In the genomic region with DNA sequence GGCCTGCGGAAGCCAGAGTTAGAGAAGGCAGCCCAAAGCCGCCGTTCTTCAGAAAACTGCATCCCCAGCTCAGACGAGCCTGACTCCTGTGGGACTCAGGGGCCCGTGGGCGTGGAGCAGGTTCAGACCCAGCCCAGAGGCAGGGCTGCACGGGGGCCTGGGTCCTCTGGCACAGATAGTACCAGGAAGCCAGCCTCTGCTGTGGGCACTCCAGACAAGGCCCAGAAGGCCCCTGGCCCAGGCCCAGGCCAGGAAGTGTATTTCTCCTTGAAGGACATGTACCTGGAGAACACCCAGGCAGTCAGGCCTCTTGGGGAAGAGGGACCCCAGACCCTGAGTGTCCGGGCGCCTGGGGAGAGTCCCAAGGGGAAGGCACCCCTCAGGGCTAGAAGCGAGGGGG, we compare ENCODE assay signal across 19 cellular contexts. TPM values are rescaled to one million over a fixed set of nuclear protein-coding genes. Genes with fewer than 3 reads are reported as not detected.
DNase-seq lines count a peak whose midpoint lies in the region; ATAC-seq and TF ChIP-seq lines count a peak whose summit lies in the region.
"Had no signal": no experiment of that assay in that cellular context is flagged by ENCODE, and none has a peak within 500 bp of the region (broad histone marks: within the 10 kb centered on the region; RNA-seq: fewer than 3 reads in every experiment).

No MANE protein-coding gene starts in this region.

- no peaks in the 10 kb centered on the region for H3K79me2 ChIP-seq in PC-9 (ENCODE audit: low read depth)

- H3K9me3 ChIP-seq in PC-9 (ENCODE audit: insufficient read depth, low read depth) = no peaks in the 10 kb centered on the region
- no peaks in the 10 kb centered on the region for H3K9me3 ChIP-seq in heart right ventricle
- H3K9me3 ChIP-seq in muscle layer of colon (ENCODE audit: low read length) = no peaks in the 10 kb centered on the region
- no peaks in the 10 kb centered on the region for H3K9me3 ChIP-seq in suprapubic skin

- DNase-seq in PC-9 (no peak), heart right ventricle (no peak), suprapubic skin (ENCODE audit: low spot score in 2 of 2) (peak in 1 of 2 donors; percentile 45), hippocampal formation (lab: John Stamatoyannopoulos, UW) (no peak), G401 (ENCODE audit: low spot score) (no peak)
- DNase-seq in activated naive CD8-positive, alpha-beta T cell treated with anti-CD3 and anti-CD28 coated beads, Interleukin-2, amount 50 U/mL, for 24 hours = no peak
- DNase-seq: AML-193; DMS153; foreskin keratinocyte; MM.1S; NCI-H2081 treated with DMSO at 0.1 percent for 48 hours; stimulated activated CD4-positive, alpha-beta T cell treated with anti-CD3 and anti-CD28 coated beads, Interleukin-1b, Interleukin-23, amount 100 ng/mL, for 48 hours; WERI-Rb-1 had no signal

- no peak for TF ChIP-seq EP300 in suprapubic skin (IDR thresholded peaks at IDR 0.05)

- peak overlapping the region; percentile 63 for H3K4me2 ChIP-seq in PC-9
- H3K4me2 ChIP-seq: GM23338 had no signal

- H4K20me1 ChIP-seq in PC-9 (ENCODE audit: insufficient read depth) = no peaks in the 10 kb centered on the region

- peaks cover 33% of the 10 kb centered on the region for H3K4me1 ChIP-seq in PC-9 (replicated peaks; ENCODE audit: insufficient read depth)
- H3K4me1 ChIP-seq in heart right ventricle = peaks cover 20 to 85% (median 64%) of the 10 kb centered on the region in 9 donors
- peaks cover 28% of the 10 kb centered on the region for H3K4me1 ChIP-seq in muscle layer of colon (ENCODE audit: insufficient read depth, low read length)
- peaks cover 7% of the 10 kb centered on the region for H3K4me1 ChIP-seq in suprapubic skin
- H3K4me1 ChIP-seq: foreskin keratinocyte had no signal

- H3K27me3 ChIP-seq in PC-9 (ENCODE audit: insufficient read depth, low read depth) (no peaks in the 10 kb centered on the region), heart right ventricle (no peaks in the 10 kb centered on the region), muscle layer of colon (ENCODE audit: control insufficient read depth in 1 of 2, insufficient read depth in 2 of 2, low read length in 2 of 2) (no peaks in the 10 kb centered on the region), suprapubic skin (no peaks in the 10 kb centered on the region)

- H3K36me3 ChIP-seq in PC-9 (ENCODE audit: low read depth) (no peaks in the 10 kb centered on the region), heart right ventricle (peaks cover 0 to 41% (median 11%) of the 10 kb centered on the region in 9 donors), muscle layer of colon (ENCODE audit: insufficient read depth, low read length) (peaks cover 6% of the 10 kb centered on the region), suprapubic skin (no peaks in the 10 kb centered on the region)

- intact Hi-C loops in PC-9 (cut with micrococcal nuclease; ENCODE audit: unreplicated experiment) = no loop called here
- intact Hi-C loops in heart right ventricle (cut with DNase I) = loop anchor here in 1 of 10 donors (5.0 kb wide), 1 partner anchor 87 kb away; no protein-coding TSS in a partner anchor

- H3K9ac ChIP-seq in muscle layer of colon (ENCODE audit: low read length) = no peak overlapping the region

- H2AFZ ChIP-seq in PC-9 = no peak overlapping the region; the same call in 1 of the 2 replicates
- H2AFZ ChIP-seq: GM23338 had no signal

- H3K4me3 ChIP-seq in PC-9 (no peak overlapping the region), heart right ventricle (no peak overlapping the region), muscle layer of colon (ENCODE audit: low read depth in 1 of 2, low read length in 2 of 2) (peak overlapping the region in 1 of 2 donors; percentile 8), suprapubic skin (no peak overlapping the region)
- H3K4me3 ChIP-seq: GM23338 had no signal

- CTCF ChIA-PET in PC-9 (lab: Charles Lee) = interaction anchor here (1.8 kb wide), 1 partner anchor 89 kb away, joined by 7 read pairs; no protein-coding TSS in a partner anchor

- ATAC-seq in heart right ventricle (peak in 2 of 8 donors; percentile 1 to 25), GM21526 (IDR thresholded peaks at IDR 0.05; ENCODE audit: low FRiP score, unreplicated experiment) (no peak)
- no peak for ATAC-seq in activated naive CD8-positive, alpha-beta T cell treated with anti-CD3 and anti-CD28 coated beads, Interleukin-2, amount 50 U/mL, for 24 hours
- ATAC-seq: foreskin keratinocyte had no signal

- WGBS in heart right ventricle, 2 donors = 73 to 80% methylated on average over 10 of the region's 10 CpGs
- WGBS in suprapubic skin = 72% methylated on average over 10 of the region's 10 CpGs

- peaks cover 3% of the 10 kb centered on the region for H3K4me1 Mint-ChIP-seq in activated naive CD8-positive, alpha-beta T cell treated with anti-CD3 and anti-CD28 coated beads, Interleukin-2, amount 50 U/mL, for 24 hours

- H3K36me3 Mint-ChIP-seq in activated naive CD8-positive, alpha-beta T cell treated with anti-CD3 and anti-CD28 coated beads, Interleukin-2, amount 50 U/mL, for 24 hours (ENCODE audit: low read depth) = no peaks in the 10 kb centered on the region
- H3K36me3 Mint-ChIP-seq: type B pancreatic cell had no signal

- H3K27me3 Mint-ChIP-seq in activated naive CD8-positive, alpha-beta T cell treated with anti-CD3 and anti-CD28 coated beads, Interleukin-2, amount 50 U/mL, for 24 hours = no peaks in the 10 kb centered on the region
- H3K27me3 Mint-ChIP-seq: type B pancreatic cell had no signal

- peak overlapping the region; percentile 65 for H3K27ac ChIP-seq in PC-9
- peak overlapping the region; percentile 84 to 99 (median 96) for H3K27ac ChIP-seq in heart right ventricle
- H3K27ac ChIP-seq in muscle layer of colon (ENCODE audit: low read depth, low read length) = peak overlapping the region; percentile 80
- H3K27ac ChIP-seq in suprapubic skin = peak overlapping the region; percentile 10
- H3K27ac ChIP-seq: foreskin keratinocyte, WERI-Rb-1 had no signal

- H3K4me3 Mint-ChIP-seq in activated naive CD8-positive, alpha-beta T cell treated with anti-CD3 and anti-CD28 coated beads, Interleukin-2, amount 50 U/mL, for 24 hours = no peak overlapping the region
- H3K4me3 Mint-ChIP-seq: GM23338, type B pancreatic cell had no signal

- no peak for TF ChIP-seq POLR2A in suprapubic skin (IDR thresholded peaks at IDR 0.05)

- POLR2A ChIA-PET in PC-9 (lab: Charles Lee; ENCODE audit: unreplicated experiment) = interaction anchor here (0.5 kb wide), 2 partner anchors 95 to 131 kb away, joined by 3 to 6 read pairs; no protein-coding TSS in a partner anchor

- H3K9me2 ChIP-seq in PC-9 (ENCODE audit: insufficient read depth) = no peaks in the 10 kb centered on the region

- BruUV-seq in PC-9 (replicated peaks; lab: Mats Ljungman, UMichigan) = TSS peak; percentile 76

- no peak overlapping the region for H3K27ac Mint-ChIP-seq in activated naive CD8-positive, alpha-beta T cell treated with anti-CD3 and anti-CD28 coated beads, Interleukin-2, amount 50 U/mL, for 24 hours
- H3K27ac Mint-ChIP-seq: type B pancreatic cell had no signal

- in situ Hi-C loops in G401 (cut with HindIII; ENCODE audit: low sequenced_read_pairs) = no loop called here

- H3K9me3 Mint-ChIP-seq in activated naive CD8-positive, alpha-beta T cell treated with anti-CD3 and anti-CD28 coated beads, Interleukin-2, amount 50 U/mL, for 24 hours = no peaks in the 10 kb centered on the region
- H3K9me3 Mint-ChIP-seq: GM23338, type B pancreatic cell had no signal

- TF ChIP-seq CTCF in PC-9 (conservative IDR thresholded peaks at IDR 0.05) (no peak), heart right ventricle (IDR thresholded peaks at IDR 0.05) (no peak), suprapubic skin (IDR thresholded peaks at IDR 0.05) (no peak)

- peaks cover 11% of the 10 kb centered on the region; the same call in 1 of the 2 replicates for H3F3A ChIP-seq in PC-9 (ENCODE audit: insufficient read depth, low read depth)

RNA-seq across cellular contexts. Expression of a gene that starts 23.1 kb away (rescaled TPM):
- 4.6 and 8.1 TPM in 2 replicates for total RNA-seq in PC-9 (2021)
- 100 to 1,000 TPM; 112 to 268 (median 191) TPM for total RNA-seq in heart right ventricle
- polyA plus RNA-seq in heart right ventricle = 100 to 1,000 TPM in 1 of 2 donors, 10 to 100 TPM in 1; 35.1 to 110 TPM
- total RNA-seq in suprapubic skin = 1 to 10 TPM in 2 of 4 donors, under 1 TPM in 2; 0.42 to 7.5 (median 1.1) TPM
- total RNA-seq in G401 (2014; rRNA removed; shearing (Covaris generic)) = 0.06 and 0.20 TPM in 2 replicates

RNA-seq across cellular contexts. Expression of a gene that starts 44.2 kb away (rescaled TPM):
- 0.70 and 1.2 TPM in 2 replicates for total RNA-seq in PC-9 (2021)
- 1 to 10 TPM in 8 of 10 donors, under 1 TPM in 2; 0.26 to 2.2 (median 1.6) TPM for total RNA-seq in heart right ventricle
- 1 to 10 TPM in 1 of 2 donors, under 1 TPM in 1; 0.07 to 1.3 TPM for polyA plus RNA-seq in heart right ventricle
- total RNA-seq in suprapubic skin = not detected
- not detected in 2 replicates for total RNA-seq in G401 (2014; rRNA removed; shearing (Covaris generic))
- total RNA-seq: bronchial epithelial cell, foreskin keratinocyte, GM23338, mononuclear cell had no signal
- polyA plus RNA-seq: foreskin keratinocyte, GM23338 had no signal

Comparison
In these comparisons a context has a peak if more than half of its experiments do, and no peak if none do; other contexts are left out.
1. H3K27ac ChIP-seq: peak in every context shown above with its lines; median percentile 96 in heart right ventricle; 80 in muscle layer of colon; 65 in PC-9; 10 in suprapubic skin.
2. RNA of a gene that starts 23.1 kb away (total RNA-seq): 112 to 268 TPM in heart right ventricle; 4.6 to 8.1 TPM in PC-9, 0.42 to 7.5 TPM in suprapubic skin and 0.06 to 0.20 TPM in G401; every median in the first group is over 10 times any median in the second.